ENCODE assay signal across 2 cellular contexts in the genomic region with DNA sequence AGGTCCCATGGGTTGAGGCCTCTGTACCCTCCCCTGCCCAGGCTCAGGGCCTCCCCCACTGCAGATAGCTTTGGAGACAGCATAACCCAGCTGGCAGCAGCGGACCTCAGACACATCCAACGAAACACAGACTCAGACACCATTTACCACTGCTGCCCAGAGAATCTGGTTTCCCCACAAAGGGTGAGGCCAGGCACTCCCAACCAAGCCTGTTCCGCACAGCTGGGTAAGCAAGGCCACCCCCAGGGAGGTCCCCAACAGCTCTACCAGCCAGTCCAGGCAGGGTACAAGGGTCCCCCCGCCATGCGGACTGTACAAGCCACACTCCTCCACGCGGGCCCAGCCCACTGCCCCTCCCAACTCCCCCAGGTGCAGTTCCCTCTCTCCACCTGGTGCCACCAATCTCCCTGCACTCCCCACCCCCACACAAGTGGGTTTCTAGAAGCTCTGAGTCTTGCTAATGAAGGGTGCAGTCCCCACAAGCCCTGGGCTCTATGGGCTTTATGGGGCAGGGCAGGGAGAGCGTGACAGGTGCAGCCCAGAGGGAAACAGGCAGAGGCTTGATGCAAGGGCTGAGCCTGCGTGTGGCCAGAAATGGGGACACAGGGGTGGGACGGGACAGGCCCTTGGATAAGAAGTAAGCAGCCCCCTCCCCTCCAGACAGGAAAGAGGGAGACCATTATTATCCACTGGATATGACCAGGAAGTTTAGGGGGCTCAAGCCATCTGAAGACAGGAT.
TF ChIP-seq lines count a peak whose summit lies in the region.

No MANE protein-coding gene starts in this region.

TF ChIP-seq in IMR-90, 13 proteins besides CTCF, POLR2A, EP300 and RAD21:
- no peak for TF ChIP-seq ELK1 (IDR thresholded peaks at IDR 0.05; ENCODE audit: borderline replicate concordance, low read depth, low read length)
- TF ChIP-seq CHD1 (IDR thresholded peaks at IDR 0.05; ENCODE audit: low read depth, low read length): no peak
- no peak for TF ChIP-seq FOS (IDR thresholded peaks at IDR 0.05; ENCODE audit: low read depth, low read length)
- TF ChIP-seq BHLHE40 (IDR thresholded peaks at IDR 0.05; ENCODE audit: low read depth, low read length): no peak
- TF ChIP-seq MAFK (IDR thresholded peaks at IDR 0.05; ENCODE audit: low read depth, low read length): no peak
- TF ChIP-seq MAZ (IDR thresholded peaks at IDR 0.05; ENCODE audit: borderline replicate concordance, low read depth, low read length): no peak
- no peak for TF ChIP-seq CEBPB (IDR thresholded peaks at IDR 0.05; ENCODE audit: low read depth, low read length)
- TF ChIP-seq RCOR1 (IDR thresholded peaks at IDR 0.05; ENCODE audit: insufficient replicate concordance, low read length): no peak

TF ChIP-seq in GM12878, 131 proteins besides CTCF, POLR2A, EP300 and RAD21 (continues in another document):
- no peak for TF ChIP-seq NR2F1 (conservative IDR thresholded peaks at IDR 0.05)
- no peak for TF ChIP-seq CBX3 (IDR thresholded peaks at IDR 0.05; ENCODE audit: borderline replicate concordance, low read depth)
- no peak for TF ChIP-seq SIN3A (IDR thresholded peaks at IDR 0.05; ENCODE audit: low read depth, low read length)
- no peak for TF ChIP-seq HSF1 (IDR thresholded peaks at IDR 0.05; ENCODE audit: low read depth, low read length)
- TF ChIP-seq GATAD2B (conservative IDR thresholded peaks at IDR 0.05; ENCODE audit: low read depth): no peak
- TF ChIP-seq BRCA1 (IDR thresholded peaks at IDR 0.05; ENCODE audit: low read depth, low read length): no peak
- no peak for TF ChIP-seq MEF2A (IDR thresholded peaks at IDR 0.05; ENCODE audit: insufficient read depth, low read depth, low read length)
- no peak for TF ChIP-seq KDM1A (IDR thresholded peaks at IDR 0.05; ENCODE audit: borderline replicate concordance)
- TF ChIP-seq NR2C2 (IDR thresholded peaks at IDR 0.05; ENCODE audit: borderline replicate concordance, control insufficient read depth, insufficient read length, low read depth): no peak
- no peak for TF ChIP-seq RELA (IDR thresholded peaks at IDR 0.05; ENCODE audit: borderline replicate concordance, partially characterized antibody)
- TF ChIP-seq STAT1 (conservative IDR thresholded peaks at IDR 0.05): no peak
- TF ChIP-seq IRF4 (IDR thresholded peaks at IDR 0.05; ENCODE audit: low read depth, low read length): no peak
- TF ChIP-seq ZBED1 (IDR thresholded peaks at IDR 0.05; ENCODE audit: borderline replicate concordance): no peak
- TF ChIP-seq, protein P1, sequence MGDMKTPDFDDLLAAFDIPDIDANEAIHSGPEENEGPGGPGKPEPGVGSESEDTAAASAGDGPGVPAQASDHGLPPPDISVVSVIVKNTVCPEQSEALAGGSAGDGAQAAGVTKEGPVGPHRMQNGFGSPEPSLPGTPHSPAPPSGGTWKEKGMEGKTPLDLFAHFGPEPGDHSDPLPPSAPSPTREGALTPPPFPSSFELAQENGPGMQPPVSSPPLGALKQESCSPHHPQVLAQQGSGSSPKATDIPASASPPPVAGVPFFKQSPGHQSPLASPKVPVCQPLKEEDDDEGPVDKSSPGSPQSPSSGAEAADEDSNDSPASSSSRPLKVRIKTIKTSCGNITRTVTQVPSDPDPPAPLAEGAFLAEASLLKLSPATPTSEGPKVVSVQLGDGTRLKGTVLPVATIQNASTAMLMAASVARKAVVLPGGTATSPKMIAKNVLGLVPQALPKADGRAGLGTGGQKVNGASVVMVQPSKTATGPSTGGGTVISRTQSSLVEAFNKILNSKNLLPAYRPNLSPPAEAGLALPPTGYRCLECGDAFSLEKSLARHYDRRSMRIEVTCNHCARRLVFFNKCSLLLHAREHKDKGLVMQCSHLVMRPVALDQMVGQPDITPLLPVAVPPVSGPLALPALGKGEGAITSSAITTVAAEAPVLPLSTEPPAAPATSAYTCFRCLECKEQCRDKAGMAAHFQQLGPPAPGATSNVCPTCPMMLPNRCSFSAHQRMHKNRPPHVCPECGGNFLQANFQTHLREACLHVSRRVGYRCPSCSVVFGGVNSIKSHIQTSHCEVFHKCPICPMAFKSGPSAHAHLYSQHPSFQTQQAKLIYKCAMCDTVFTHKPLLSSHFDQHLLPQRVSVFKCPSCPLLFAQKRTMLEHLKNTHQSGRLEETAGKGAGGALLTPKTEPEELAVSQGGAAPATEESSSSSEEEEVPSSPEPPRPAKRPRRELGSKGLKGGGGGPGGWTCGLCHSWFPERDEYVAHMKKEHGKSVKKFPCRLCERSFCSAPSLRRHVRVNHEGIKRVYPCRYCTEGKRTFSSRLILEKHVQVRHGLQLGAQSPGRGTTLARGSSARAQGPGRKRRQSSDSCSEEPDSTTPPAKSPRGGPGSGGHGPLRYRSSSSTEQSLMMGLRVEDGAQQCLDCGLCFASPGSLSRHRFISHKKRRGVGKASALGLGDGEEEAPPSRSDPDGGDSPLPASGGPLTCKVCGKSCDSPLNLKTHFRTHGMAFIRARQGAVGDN (IDR thresholded peaks at IDR 0.05): 0 out of 2 replicates have a peak, but pooled peaks have one; percentile 32
- TF ChIP-seq TBL1XR1 (IDR thresholded peaks at IDR 0.05; ENCODE audit: low read depth, low read length): no peak
- no peak; the same call in 1 of the 2 replicates for TF ChIP-seq DPF2 (IDR thresholded peaks at IDR 0.05)
- TF ChIP-seq SRF (IDR thresholded peaks at IDR 0.05; ENCODE audit: low read depth in 2 of 2, low read length in 2 of 2): 0 out of 4 replicates have a peak, but pooled peaks of 1 of the 2 experiments have one; percentile 3
- TF ChIP-seq, protein P2, sequence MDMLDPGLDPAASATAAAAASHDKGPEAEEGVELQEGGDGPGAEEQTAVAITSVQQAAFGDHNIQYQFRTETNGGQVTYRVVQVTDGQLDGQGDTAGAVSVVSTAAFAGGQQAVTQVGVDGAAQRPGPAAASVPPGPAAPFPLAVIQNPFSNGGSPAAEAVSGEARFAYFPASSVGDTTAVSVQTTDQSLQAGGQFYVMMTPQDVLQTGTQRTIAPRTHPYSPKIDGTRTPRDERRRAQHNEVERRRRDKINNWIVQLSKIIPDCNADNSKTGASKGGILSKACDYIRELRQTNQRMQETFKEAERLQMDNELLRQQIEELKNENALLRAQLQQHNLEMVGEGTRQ (IDR thresholded peaks at IDR 0.05; ENCODE audit: borderline replicate concordance, low read depth, low read length): no peak
- TF ChIP-seq MXI1 (IDR thresholded peaks at IDR 0.05; ENCODE audit: low read depth, low read length): peak; percentile 41; the same call in 1 of the 2 replicates
- TF ChIP-seq, protein P3, sequence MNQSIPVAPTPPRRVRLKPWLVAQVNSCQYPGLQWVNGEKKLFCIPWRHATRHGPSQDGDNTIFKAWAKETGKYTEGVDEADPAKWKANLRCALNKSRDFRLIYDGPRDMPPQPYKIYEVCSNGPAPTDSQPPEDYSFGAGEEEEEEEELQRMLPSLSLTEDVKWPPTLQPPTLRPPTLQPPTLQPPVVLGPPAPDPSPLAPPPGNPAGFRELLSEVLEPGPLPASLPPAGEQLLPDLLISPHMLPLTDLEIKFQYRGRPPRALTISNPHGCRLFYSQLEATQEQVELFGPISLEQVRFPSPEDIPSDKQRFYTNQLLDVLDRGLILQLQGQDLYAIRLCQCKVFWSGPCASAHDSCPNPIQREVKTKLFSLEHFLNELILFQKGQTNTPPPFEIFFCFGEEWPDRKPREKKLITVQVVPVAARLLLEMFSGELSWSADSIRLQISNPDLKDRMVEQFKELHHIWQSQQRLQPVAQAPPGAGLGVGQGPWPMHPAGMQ (IDR thresholded peaks at IDR 0.05; ENCODE audit: borderline replicate concordance): no peak
- TF ChIP-seq EED (IDR thresholded peaks at IDR 0.05; ENCODE audit: low read depth): no peak
- no peak for TF ChIP-seq CBX5 (IDR thresholded peaks at IDR 0.05; ENCODE audit: low read depth)
- TF ChIP-seq, protein P4, sequence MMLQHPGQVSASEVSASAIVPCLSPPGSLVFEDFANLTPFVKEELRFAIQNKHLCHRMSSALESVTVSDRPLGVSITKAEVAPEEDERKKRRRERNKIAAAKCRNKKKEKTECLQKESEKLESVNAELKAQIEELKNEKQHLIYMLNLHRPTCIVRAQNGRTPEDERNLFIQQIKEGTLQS (IDR thresholded peaks at IDR 0.05; ENCODE audit: borderline replicate concordance, extremely low read depth, low read depth, low read length): no peak
- TF ChIP-seq NKRF (conservative IDR thresholded peaks at IDR 0.05): no peak
- no peak for TF ChIP-seq LARP7 (IDR thresholded peaks at IDR 0.05)
- no peak for TF ChIP-seq NFXL1 (IDR thresholded peaks at IDR 0.05; ENCODE audit: borderline replicate concordance)
- peak; percentile 51; the same call in 1 of the 2 replicates for TF ChIP-seq BACH1 (IDR thresholded peaks at IDR 0.05; ENCODE audit: borderline replicate concordance)
- TF ChIP-seq RFX5 (IDR thresholded peaks at IDR 0.05; ENCODE audit: low read depth, low read length): no peak
- TF ChIP-seq, protein P5, sequence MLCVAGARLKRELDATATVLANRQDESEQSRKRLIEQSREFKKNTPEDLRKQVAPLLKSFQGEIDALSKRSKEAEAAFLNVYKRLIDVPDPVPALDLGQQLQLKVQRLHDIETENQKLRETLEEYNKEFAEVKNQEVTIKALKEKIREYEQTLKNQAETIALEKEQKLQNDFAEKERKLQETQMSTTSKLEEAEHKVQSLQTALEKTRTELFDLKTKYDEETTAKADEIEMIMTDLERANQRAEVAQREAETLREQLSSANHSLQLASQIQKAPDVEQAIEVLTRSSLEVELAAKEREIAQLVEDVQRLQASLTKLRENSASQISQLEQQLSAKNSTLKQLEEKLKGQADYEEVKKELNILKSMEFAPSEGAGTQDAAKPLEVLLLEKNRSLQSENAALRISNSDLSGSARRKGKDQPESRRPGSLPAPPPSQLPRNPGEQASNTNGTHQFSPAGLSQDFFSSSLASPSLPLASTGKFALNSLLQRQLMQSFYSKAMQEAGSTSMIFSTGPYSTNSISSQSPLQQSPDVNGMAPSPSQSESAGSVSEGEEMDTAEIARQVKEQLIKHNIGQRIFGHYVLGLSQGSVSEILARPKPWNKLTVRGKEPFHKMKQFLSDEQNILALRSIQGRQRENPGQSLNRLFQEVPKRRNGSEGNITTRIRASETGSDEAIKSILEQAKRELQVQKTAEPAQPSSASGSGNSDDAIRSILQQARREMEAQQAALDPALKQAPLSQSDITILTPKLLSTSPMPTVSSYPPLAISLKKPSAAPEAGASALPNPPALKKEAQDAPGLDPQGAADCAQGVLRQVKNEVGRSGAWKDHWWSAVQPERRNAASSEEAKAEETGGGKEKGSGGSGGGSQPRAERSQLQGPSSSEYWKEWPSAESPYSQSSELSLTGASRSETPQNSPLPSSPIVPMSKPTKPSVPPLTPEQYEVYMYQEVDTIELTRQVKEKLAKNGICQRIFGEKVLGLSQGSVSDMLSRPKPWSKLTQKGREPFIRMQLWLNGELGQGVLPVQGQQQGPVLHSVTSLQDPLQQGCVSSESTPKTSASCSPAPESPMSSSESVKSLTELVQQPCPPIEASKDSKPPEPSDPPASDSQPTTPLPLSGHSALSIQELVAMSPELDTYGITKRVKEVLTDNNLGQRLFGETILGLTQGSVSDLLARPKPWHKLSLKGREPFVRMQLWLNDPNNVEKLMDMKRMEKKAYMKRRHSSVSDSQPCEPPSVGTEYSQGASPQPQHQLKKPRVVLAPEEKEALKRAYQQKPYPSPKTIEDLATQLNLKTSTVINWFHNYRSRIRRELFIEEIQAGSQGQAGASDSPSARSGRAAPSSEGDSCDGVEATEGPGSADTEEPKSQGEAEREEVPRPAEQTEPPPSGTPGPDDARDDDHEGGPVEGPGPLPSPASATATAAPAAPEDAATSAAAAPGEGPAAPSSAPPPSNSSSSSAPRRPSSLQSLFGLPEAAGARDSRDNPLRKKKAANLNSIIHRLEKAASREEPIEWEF (IDR thresholded peaks at IDR 0.05; ENCODE audit: insufficient replicate concordance, low read depth, low read length): no peak
- TF ChIP-seq MYB (IDR thresholded peaks at IDR 0.05; ENCODE audit: borderline replicate concordance, low read depth, low read length): no peak
- TF ChIP-seq MYC (IDR thresholded peaks at IDR 0.05; ENCODE audit: insufficient read depth, insufficient read length, insufficient replicate concordance, low read length, severe bottlenecking): no peak
- TF ChIP-seq JUNB (IDR thresholded peaks at IDR 0.05): no peak
- no peak; the same call in 2 of the 3 replicates for TF ChIP-seq POU2F2 (IDR thresholded peaks at IDR 0.05; ENCODE audit: borderline replicate concordance, low read depth, low read length)
- peak; percentile 81 for TF ChIP-seq TCF3 (IDR thresholded peaks at IDR 0.05; ENCODE audit: borderline replicate concordance, insufficient read depth, low read depth, low read length)
- no peak; the same call in 1 of the 2 replicates for TF ChIP-seq ASH2L (IDR thresholded peaks at IDR 0.05; ENCODE audit: borderline replicate concordance, low read depth)
- peak; percentile 22 for TF ChIP-seq KLF5 (IDR thresholded peaks at IDR 0.05; ENCODE audit: partially characterized antibody)
- TF ChIP-seq PML (IDR thresholded peaks at IDR 0.05; ENCODE audit: low read length): no peak; the same call in 1 of the 2 replicates
